9 cellular contexts compared by ENCODE assay signal in the genomic region with DNA sequence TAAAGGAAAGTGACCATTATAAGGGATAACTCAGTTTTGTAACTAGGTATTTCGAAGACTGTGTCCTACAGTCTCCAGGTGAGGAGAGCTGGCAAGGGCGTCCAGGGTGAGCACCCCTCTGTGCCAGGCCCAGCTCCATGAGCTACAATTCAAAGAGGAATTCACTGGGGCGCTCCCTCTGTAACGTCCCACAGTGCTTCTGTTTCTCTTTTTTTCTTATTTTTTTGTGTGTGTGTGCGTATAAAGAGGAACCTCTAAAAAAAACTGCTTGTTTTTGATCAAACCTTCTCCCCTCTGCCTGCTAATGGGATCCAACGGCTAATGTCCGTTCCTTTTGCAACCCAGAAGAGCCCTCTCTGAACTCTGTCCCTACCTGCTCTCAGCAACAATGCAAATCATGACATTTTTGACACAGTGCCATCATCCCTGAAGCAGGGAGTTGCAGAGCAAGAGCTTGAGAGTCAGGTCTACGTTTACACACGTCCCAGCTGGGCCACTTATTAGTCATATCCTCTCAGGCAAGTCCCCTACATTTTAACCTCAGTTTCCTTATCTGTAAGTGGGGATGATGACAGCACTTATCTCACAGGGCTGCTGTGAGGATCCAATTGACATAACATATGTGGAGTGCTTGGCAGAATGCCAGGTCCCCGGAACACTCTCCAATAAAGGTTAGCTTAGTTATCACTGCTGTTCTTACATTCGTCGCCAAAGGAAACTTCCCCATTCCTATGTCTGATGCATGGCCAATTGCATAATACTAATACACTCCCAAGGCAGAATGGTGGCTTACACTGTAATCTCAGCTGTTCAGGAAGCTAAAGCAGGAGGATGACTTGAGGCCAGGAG. TPM values are rescaled to one million over a fixed set of nuclear protein-coding genes. Genes with fewer than 3 reads are reported as not detected.
DNase-seq lines count a peak whose midpoint lies in the region; ATAC-seq, FAIRE-seq and TF ChIP-seq lines count a peak whose summit lies in the region.
"Had no signal": no experiment of that assay in that cellular context is flagged by ENCODE, and none has a peak within 500 bp of the region (broad histone marks: within the 10 kb centered on the region; RNA-seq: fewer than 3 reads in every experiment).

No MANE protein-coding gene starts in this region.

- H3K9me3 ChIP-seq in PC-3 (ENCODE audit: low read length), result no peaks in the 10 kb centered on the region
- no peaks in the 10 kb centered on the region for H3K9me3 ChIP-seq in body of pancreas
- no peaks in the 10 kb centered on the region for H3K9me3 ChIP-seq in upper lobe of left lung
- H3K9me3 ChIP-seq: suprapubic skin had no signal

- BruUV-seq in PC-3 (replicated peaks; lab: Mats Ljungman, UMichigan), result no TSS peak

- no peaks in the 10 kb centered on the region for H3K79me2 ChIP-seq in PC-3 (ENCODE audit: low read length)

- H3K4me3 ChIP-seq in PC-3 (ENCODE audit: low read length) (no peak overlapping the region), body of pancreas (no peak overlapping the region), lower leg skin (ENCODE audit: low read depth, poor library complexity, severe bottlenecking) (no peak overlapping the region), upper lobe of left lung (no peak overlapping the region)
- H3K4me3 ChIP-seq: suprapubic skin had no signal

- no peak overlapping the region for H2AFZ ChIP-seq in PC-3 (ENCODE audit: low read length)

- FAIRE-seq in GM12891 (lab: Jason Lieb, UNC), result peak; percentile 75

- intact Hi-C loops in PC-3 (cut with micrococcal nuclease) (no loop called here), body of pancreas (cut with DNase I) (no loop called here), lower leg skin (cut with DNase I; ENCODE audit: low total_unique reads) (no loop called here)

- no peaks in the 10 kb centered on the region for H4K20me1 ChIP-seq in PC-3 (ENCODE audit: low read length)

- H3K9me2 ChIP-seq in PC-3 (replicated peaks; ENCODE audit: low read length), result no peaks in the 10 kb centered on the region

- peak; percentile 78 for ATAC-seq in HG03565 (IDR thresholded peaks at IDR 0.05; ENCODE audit: unreplicated experiment)
- peak; percentile 95 for ATAC-seq in PC-3
- ATAC-seq in body of pancreas, result peak; percentile 81
- ATAC-seq in upper lobe of left lung (ENCODE audit: low FRiP score in 2 of 2), result peak; percentile 89 to 93

- H3K27me3 ChIP-seq in PC-3 (ENCODE audit: low read length) (no peaks in the 10 kb centered on the region), body of pancreas (no peaks in the 10 kb centered on the region), upper lobe of left lung (no peaks in the 10 kb centered on the region)
- H3K27me3 ChIP-seq: suprapubic skin had no signal

- peaks cover 14% of the 10 kb centered on the region for H3K36me3 ChIP-seq in PC-3 (ENCODE audit: low read depth, low read length)
- peaks cover 0 to 6% of the 10 kb centered on the region in 2 donors for H3K36me3 ChIP-seq in body of pancreas (replicated peaks in 1 of 2; ENCODE audit: insufficient read depth in 1 of 2, low read depth in 2 of 2)
- peaks cover 0 to 90% (median 47%) of the 10 kb centered on the region in 4 donors for H3K36me3 ChIP-seq in upper lobe of left lung

- peaks cover 15% of the 10 kb centered on the region for H3K4me1 ChIP-seq in PC-3 (ENCODE audit: insufficient read depth, low read length)
- peaks cover 15% of the 10 kb centered on the region for H3K4me1 ChIP-seq in body of pancreas
- H3K4me1 ChIP-seq in upper lobe of left lung, result peaks cover 8 to 21% (median 12%) of the 10 kb centered on the region in 4 donors

- POLR2A ChIA-PET in PC-3 (lab: Charles Lee; ENCODE audit: unreplicated experiment), result interaction anchor here (0.6 to 0.8 kb wide), 2 partner anchors 17 to 80 kb away, joined by 3 read pairs; a partner anchor contains a TSS

- H3K4me2 ChIP-seq in PC-3 (ENCODE audit: low read length), result peak overlapping the region; percentile 33; the same call in 1 of the 2 replicates

- 40 to 46% methylated on average over 12 of the region's 12 CpGs for WGBS in body of pancreas, 2 donors
- WGBS in lower leg skin, 2 donors, result 42 to 46% methylated on average over 12 of the region's 12 CpGs
- 42 to 50% methylated on average over 12 of the region's 12 CpGs for WGBS in upper lobe of left lung, 2 donors

- H3K27ac ChIP-seq in PC-3 (ENCODE audit: low read length) (peak overlapping the region; percentile 55), body of pancreas (peak overlapping the region; percentile 11 to 79 (median 58)), upper lobe of left lung (peak overlapping the region; percentile 24 to 75 (median 66))
- H3K27ac ChIP-seq: suprapubic skin had no signal

- TF ChIP-seq EP300 in upper lobe of left lung (IDR thresholded peaks at IDR 0.05), result peak in 2 of 4 donors; percentile 66 to 95

- CTCF ChIA-PET in PC-3 (lab: Charles Lee), result no interaction called here

- no peak overlapping the region for H3K9ac ChIP-seq in PC-3 (ENCODE audit: low read length)

- no peak for TF ChIP-seq CTCF in PC-3 (conservative IDR thresholded peaks at IDR 0.05; ENCODE audit: low read depth, low read length)
- no peak for TF ChIP-seq CTCF in body of pancreas (IDR thresholded peaks at IDR 0.05)
- no peak for TF ChIP-seq CTCF in lower leg skin (IDR thresholded peaks at IDR 0.05)
- TF ChIP-seq CTCF in upper lobe of left lung (IDR thresholded peaks at IDR 0.05), result peak in 2 of 6 experiments; percentile 14 to 17

- peak; percentile 44 for DNase-seq in 8988T
- no peak for DNase-seq in GM12891 (ENCODE audit: insufficient read length, low spot score)
- DNase-seq in PC-3, result peak; percentile 94
- DNase-seq in body of pancreas, result peak; percentile 60 to 82 (median 70)
- peak; percentile 83 to 92 for DNase-seq in lower leg skin (ENCODE audit: low spot score in 2 of 2)
- peak in 1 of 2 donors; percentile 97 for DNase-seq in upper lobe of left lung
- no peak for DNase-seq in midbrain (lab: John Stamatoyannopoulos, UW)

- no peaks in the 10 kb centered on the region for H3F3A ChIP-seq in PC-3 (ENCODE audit: low read length, unreplicated experiment)

- TF ChIP-seq POLR2A in GM12891 (IDR thresholded peaks at IDR 0.05; ENCODE audit: low read depth, low read length) (no peak), body of pancreas (IDR thresholded peaks at IDR 0.05) (no peak), lower leg skin (IDR thresholded peaks at IDR 0.05) (no peak), upper lobe of left lung (IDR thresholded peaks at IDR 0.05) (peak in 1 of 4 donors; percentile 14)

TF ChIP-seq in GM12891, 5 proteins besides CTCF, POLR2A, EP300 and RAD21:
- TF ChIP-seq POLR2AphosphoS5 (IDR thresholded peaks at IDR 0.05; ENCODE audit: low read depth, low read length) (no peak), SPI1 (IDR thresholded peaks at IDR 0.05; ENCODE audit: low read depth, low read length) (no peak), POU2F2 (IDR thresholded peaks at IDR 0.05; ENCODE audit: low read depth, low read length) (0 out of 2 replicates have a peak, but pooled peaks have one; percentile 20)
TF ChIP-seq in GM12891: peak in this region for 1.

RNA-seq across cellular contexts. Expression of a gene that starts 16.9 kb away (rescaled TPM):
- 40.4 TPM for polyA plus RNA-seq in GM12891 (2012; ENCODE audit: low read depth, missing spikeins)
- total RNA-seq in PC-3 (2014; rRNA removed), result 37.0 and 49.6 TPM in 2 replicates
- 10 to 100 TPM; 34.3 to 42.0 TPM for total RNA-seq in body of pancreas
- 10 to 100 TPM; 30.2 to 53.2 (median 45.8) TPM for total RNA-seq in lower leg skin
- 100 to 1,000 TPM in 1 of 6 donors, 10 to 100 TPM in 5; 42.3 to 129 (median 64.3) TPM for total RNA-seq in upper lobe of left lung

RNA-seq across cellular contexts. Expression of a gene that starts 54.0 kb away (rescaled TPM):
- polyA plus RNA-seq in GM12891 (2012; ENCODE audit: low read depth, missing spikeins), result 192 TPM
- 116 and 196 TPM in 2 replicates for total RNA-seq in PC-3 (2014; rRNA removed)
- 10 to 100 TPM; 21.0 to 27.4 TPM for total RNA-seq in body of pancreas
- total RNA-seq in lower leg skin, result 10 to 100 TPM; 23.1 to 65.8 (median 44.3) TPM
- total RNA-seq in upper lobe of left lung, result 100 to 1,000 TPM in 2 of 6 donors, 10 to 100 TPM in 4; 50.5 to 107 (median 78.2) TPM

RNA-seq across cellular contexts. Expression of a gene that starts 54.4 kb away (rescaled TPM):
- polyA plus RNA-seq in GM12891 (2012; ENCODE audit: low read depth, missing spikeins), result 21.9 TPM
- 24.2 and 37.7 TPM in 2 replicates for total RNA-seq in PC-3 (2014; rRNA removed)
- total RNA-seq in body of pancreas, result 1 to 10 TPM; 9.1 to 9.9 TPM
- 10 to 100 TPM; 17.2 to 30.1 (median 21.8) TPM for total RNA-seq in lower leg skin
- 10 to 100 TPM in 5 of 6 donors, 1 to 10 TPM in 1; 9.4 to 24.4 (median 22.4) TPM for total RNA-seq in upper lobe of left lung

Comparison
In these comparisons a context has a peak if more than half of its experiments do, and no peak if none do; other contexts are left out.
1. DNase-seq: peak in 8988T (single experiment), PC-3 (single experiment), body of pancreas (4 of 4) and lower leg skin (2 of 2); none in GM12891 (single experiment) and midbrain (single experiment).
2. Peak in every context shown above with its lines, with median percentiles within 50 percentile points of each other: ATAC-seq and H3K27ac ChIP-seq.